Comparison of ENCODE assay signal across 15 cellular contexts in the genomic region with DNA sequence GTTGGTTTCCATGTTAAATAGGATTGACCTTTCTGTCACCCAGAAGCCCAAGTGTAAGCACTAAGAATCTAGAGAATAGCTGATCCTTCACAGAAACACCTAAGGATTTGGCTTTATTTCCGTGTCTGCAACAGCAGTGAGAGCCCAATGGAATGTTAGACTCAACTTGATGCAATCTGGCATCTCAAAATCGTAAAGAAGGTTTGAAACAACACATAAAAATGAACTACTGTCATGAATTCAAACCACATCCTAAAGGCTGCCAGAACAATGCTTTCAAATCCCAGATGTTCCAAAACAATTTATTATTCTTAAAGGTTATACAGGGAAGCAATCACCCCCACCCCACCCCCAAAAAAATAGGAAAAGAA. TPM values are rescaled to one million over a fixed set of nuclear protein-coding genes. Genes with fewer than 3 reads are reported as not detected.
DNase-seq lines count a peak whose midpoint lies in the region; ATAC-seq and TF ChIP-seq lines count a peak whose summit lies in the region.
"Had no signal": no experiment of that assay in that cellular context is flagged by ENCODE, and none has a peak within 500 bp of the region (broad histone marks: within the 10 kb centered on the region; RNA-seq: fewer than 3 reads in every experiment).

No MANE protein-coding gene starts in this region.

- no peak overlapping the region for H3K4me3 Mint-ChIP-seq in stimulated activated naive B cell treated with anti-CD40 and anti-IgM and Interleukin-4, amounts not matched to agents 10 μg/mL and 1 μg/mL and 100 μg/mL, for 72 hours
- H3K4me3 Mint-ChIP-seq: memory B cell had no signal

- no peak for TF ChIP-seq EP300 in stomach (IDR thresholded peaks at IDR 0.05)

- H3K27me3 ChIP-seq in HCT116 (ENCODE audit: insufficient read depth, low read length) = no peaks in the 10 kb centered on the region
- H3K27me3 ChIP-seq in stomach = no peaks in the 10 kb centered on the region

- H3K4me2 ChIP-seq in HCT116 (ENCODE audit: low read length) = peak overlapping the region; percentile 37; the same call in 1 of the 2 replicates

- H3K4me3 ChIP-seq in HCT116 (replicated peaks in 1 of 2; ENCODE audit: low read depth in 1 of 2, low read length in 2 of 2) (no peak overlapping the region), foreskin fibroblast (ENCODE audit: low read depth in 1 of 2, low read length in 2 of 2) (no peak overlapping the region), stomach (no peak overlapping the region)

- no peak overlapping the region for H3K27ac Mint-ChIP-seq in stimulated activated naive B cell treated with anti-CD40 and anti-IgM and Interleukin-4, amounts not matched to agents 10 μg/mL and 1 μg/mL and 100 μg/mL, for 72 hours
- H3K27ac Mint-ChIP-seq: memory B cell had no signal

- no peak overlapping the region for H3K9ac ChIP-seq in HCT116 (ENCODE audit: low read length)

- POLR2A ChIA-PET in HCT116 (lab: Charles Lee) = no interaction called here

- TF ChIP-seq RAD21 in HCT116 (IDR thresholded peaks at IDR 0.05; ENCODE audit: low read depth) = no peak

- no peaks in the 10 kb centered on the region; the same call in 1 of the 2 replicates for H3K9me2 ChIP-seq in HCT116 (ENCODE audit: insufficient read depth)

- TF ChIP-seq CTCF in HCT116 (IDR thresholded peaks at IDR 0.05 in 2 of 3, conservative IDR thresholded peaks at IDR 0.05 in 1 of 3; ENCODE audit: borderline replicate concordance in 1 of 3, insufficient read depth in 1 of 3, low read depth in 2 of 3, low read length in 2 of 3) (no peak), foreskin fibroblast (IDR thresholded peaks at IDR 0.05; ENCODE audit: low read depth, low read length) (no peak), stomach (IDR thresholded peaks at IDR 0.05) (no peak)

- H3K27ac ChIP-seq in HCT116 (ENCODE audit: low read depth, low read length) (no peak overlapping the region), angular gyrus (ENCODE audit: low read depth, low read length) (peak overlapping the region; percentile 31), stomach (peak overlapping the region; percentile 17 to 67 (median 45))

- DNase-seq in HCT116 (ENCODE audit: low read depth, low spot score) = no peak
- DNase-seq in foreskin fibroblast = peak; percentile 89 to 94
- DNase-seq in stomach = no peak
- no peak for DNase-seq in stimulated activated naive B cell treated with anti-CD40 and anti-IgM and Interleukin-4, amounts not matched to agents 10 μg/mL and 1 μg/mL and 100 μg/mL, for 72 hours
- DNase-seq in sciatic nerve (ENCODE audit: low spot score) = no peak
- DNase-seq in H4 (ENCODE audit: low spot score) = no peak
- no peak for DNase-seq in activated CD4-positive, CD25-positive, alpha-beta regulatory T cell treated with anti-CD3 and anti-CD28 coated beads, Interleukin-2, amount 50 U/mL, for 72 hours
- DNase-seq: activated CD4-positive, CD25-positive, alpha-beta regulatory T cell; cortex of kidney; hippocampal formation; MV-4-11; NCI-H510A treated with DMSO at 0.1 percent for 48 hours had no signal

- no peaks in the 10 kb centered on the region for H3K4me1 Mint-ChIP-seq in stimulated activated naive B cell treated with anti-CD40 and anti-IgM and Interleukin-4, amounts not matched to agents 10 μg/mL and 1 μg/mL and 100 μg/mL, for 72 hours
- H3K4me1 Mint-ChIP-seq: memory B cell had no signal

- H3K9me3 Mint-ChIP-seq in stimulated activated naive B cell treated with anti-CD40 and anti-IgM and Interleukin-4, amounts not matched to agents 10 μg/mL and 1 μg/mL and 100 μg/mL, for 72 hours = no peaks in the 10 kb centered on the region
- H3K9me3 Mint-ChIP-seq: memory B cell had no signal

- H3K9me3 ChIP-seq in HCT116 (ENCODE audit: control insufficient read depth in 1 of 2, insufficient read depth in 1 of 2, low read depth in 1 of 2, low read length in 2 of 2) (no peaks in the 10 kb centered on the region), stomach (no peaks in the 10 kb centered on the region)

- H3K36me3 Mint-ChIP-seq in stimulated activated naive B cell treated with anti-CD40 and anti-IgM and Interleukin-4, amounts not matched to agents 10 μg/mL and 1 μg/mL and 100 μg/mL, for 72 hours = no peaks in the 10 kb centered on the region
- H3K36me3 Mint-ChIP-seq: memory B cell had no signal

- TF ChIP-seq POLR2A in HCT116 (IDR thresholded peaks at IDR 0.05; ENCODE audit: borderline replicate concordance, extremely low read depth, insufficient read depth, insufficient read length) (no peak), stomach (IDR thresholded peaks at IDR 0.05) (no peak)

- RAD21 ChIA-PET in HCT116 (lab: Charles Lee; ENCODE audit: low non-redundant PET in 1 of 2, low total read pairs in 2 of 2, uncharacterized antibody in 2 of 2, unreplicated experiment in 2 of 2) = no interaction called here

- no peaks in the 10 kb centered on the region for H4K20me1 ChIP-seq in HCT116 (ENCODE audit: insufficient read depth)

- CTCF ChIA-PET in HCT116 (lab: Charles Lee) = no interaction called here

- peak overlapping the region; percentile 58 for H2AFZ ChIP-seq in HCT116 (ENCODE audit: low read depth, low read length, poor library complexity, severe bottlenecking)

- intact Hi-C loops in HCT116 (cut with micrococcal nuclease) (no loop called here), stomach (cut with DNase I; ENCODE audit: low total_unique reads) (no loop called here), sciatic nerve (cut with DNase I) (no loop called here)

- WGBS in stomach, 5 donors = 57 to 79% (median 66%) methylated on average over 2 of the region's 2 CpGs

- H3K36me3 ChIP-seq in HCT116 (ENCODE audit: control insufficient read depth in 1 of 2, insufficient read depth in 2 of 2, low read length in 2 of 2) (no peaks in the 10 kb centered on the region), stomach (no peaks in the 10 kb centered on the region)

- no TSS peak for BruUV-seq in HCT116 (replicated peaks; lab: Mats Ljungman, UMichigan)

- no peaks in the 10 kb centered on the region for H3K79me2 ChIP-seq in HCT116 (ENCODE audit: insufficient read depth, low read length)

- H3K4me1 ChIP-seq in HCT116 (ENCODE audit: control insufficient read depth in 1 of 2, insufficient read depth in 2 of 2, low read length in 2 of 2) = peaks cover 2 to 21% of the 10 kb centered on the region in 2 experiments; a peak in 2 of 4 replicates
- H3K4me1 ChIP-seq in stomach = peaks cover 0 to 38% (median 16%) of the 10 kb centered on the region in 4 donors

- no peak for ATAC-seq in HCT116
- ATAC-seq in stimulated activated naive B cell treated with anti-CD40 and anti-IgM and Interleukin-4, amounts not matched to agents 10 μg/mL and 1 μg/mL and 100 μg/mL, for 72 hours (replicated peaks) = no peak
- no peak for ATAC-seq in sciatic nerve
- ATAC-seq: Right ventricle myocardium inferior had no signal

- H3K27me3 Mint-ChIP-seq in stimulated activated naive B cell treated with anti-CD40 and anti-IgM and Interleukin-4, amounts not matched to agents 10 μg/mL and 1 μg/mL and 100 μg/mL, for 72 hours = peaks cover 12 to 24% of the 10 kb centered on the region in 2 donors

TF ChIP-seq in HCT116, 20 proteins besides CTCF, POLR2A, EP300 and RAD21:
- TF ChIP-seq ZBTB33 (IDR thresholded peaks at IDR 0.05; ENCODE audit: extremely low read depth, insufficient replicate concordance, low read length) (no peak), FOSL1 (IDR thresholded peaks at IDR 0.05; ENCODE audit: low read depth) (no peak), ZFX (IDR thresholded peaks at IDR 0.05) (no peak), EZH2phosphoT487 (IDR thresholded peaks at IDR 0.05; ENCODE audit: borderline replicate concordance) (no peak)
TF ChIP-seq in HCT116: peak in this region for 0.

RNA-seq across cellular contexts. Expression of gene PPP1R3C, which starts 18.6 kb away (rescaled TPM):
- total RNA-seq in HCT116 (2021; ENCODE audit: unreplicated experiment) (0.20 TPM), stomach (10 to 100 TPM in 3 of 5 donors, 1 to 10 TPM in 2; 1.2 to 50.0 (median 12.8) TPM), sciatic nerve (10.9 TPM)
- not detected in 2 replicates for polyA plus RNA-seq in HCT116 (2012)
- 10 to 100 TPM in 2 of 3 donors, 1 to 10 TPM in 1; 8.4 to 21.1 (median 13.9) TPM for polyA plus RNA-seq in stomach
- total RNA-seq in H4 (2014; rRNA removed; shearing (Covaris generic)) = 5.2 and 6.0 TPM in 2 replicates

Comparison
In these comparisons a context has a peak if more than half of its experiments do, and no peak if none do; other contexts are left out.
1. DNase-seq: peak in foreskin fibroblast (2 of 2); none in HCT116 (single experiment), stomach (single experiment), stimulated activated naive B cell treated with anti-CD40 and anti-IgM and Interleukin-4, amounts not matched to agents 10 μg/mL and 1 μg/mL and 100 μg/mL, for 72 hours (single experiment), sciatic nerve (single experiment), H4 (single experiment) and activated CD4-positive, CD25-positive, alpha-beta regulatory T cell treated with anti-CD3 and anti-CD28 coated beads, Interleukin-2, amount 50 U/mL, for 72 hours (single experiment).